Comparison of ENCODE assay signal across 1 cellular context in the genomic region with DNA sequence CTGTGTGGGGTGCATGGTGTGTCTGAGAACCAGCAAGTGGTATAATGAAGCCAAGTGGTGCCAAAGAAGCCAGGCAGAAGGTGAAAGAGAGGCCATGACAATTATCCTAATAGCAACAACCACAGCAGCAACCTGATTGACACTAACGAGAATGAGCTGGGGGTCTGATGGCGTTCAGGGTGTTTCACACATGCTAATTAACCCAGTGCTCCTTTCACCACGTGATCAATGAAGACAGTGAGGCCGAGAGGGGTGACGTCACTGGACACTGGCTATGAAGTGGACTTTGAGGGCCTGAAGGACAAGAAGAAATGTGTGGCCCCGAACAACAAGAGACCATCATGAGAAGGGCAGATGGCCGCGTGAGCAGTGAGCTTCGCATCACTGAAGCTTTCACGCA.
TF ChIP-seq lines count a peak whose summit lies in the region.

No MANE protein-coding gene starts in this region.

TF ChIP-seq in Ishikawa, 13 proteins besides CTCF, POLR2A, EP300 and RAD21:
- TF ChIP-seq, protein P1, sequence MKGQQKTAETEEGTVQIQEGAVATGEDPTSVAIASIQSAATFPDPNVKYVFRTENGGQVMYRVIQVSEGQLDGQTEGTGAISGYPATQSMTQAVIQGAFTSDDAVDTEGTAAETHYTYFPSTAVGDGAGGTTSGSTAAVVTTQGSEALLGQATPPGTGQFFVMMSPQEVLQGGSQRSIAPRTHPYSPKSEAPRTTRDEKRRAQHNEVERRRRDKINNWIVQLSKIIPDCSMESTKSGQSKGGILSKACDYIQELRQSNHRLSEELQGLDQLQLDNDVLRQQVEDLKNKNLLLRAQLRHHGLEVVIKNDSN (IDR thresholded peaks at IDR 0.05) = 0 out of 2 replicates have a peak, but pooled peaks have one; percentile 7
- no peak for TF ChIP-seq EGR1 (IDR thresholded peaks at IDR 0.05)
- TF ChIP-seq ZBTB7A (IDR thresholded peaks at IDR 0.05; ENCODE audit: low read depth) = no peak
